Comparison of ENCODE assay signal across 11 cellular contexts in genomic region chr4:15378055-15378454, GRCh38. TPM values are rescaled to one million over a fixed set of nuclear protein-coding genes. Genes with fewer than 3 reads are reported as not detected.
A peak's percentile ranks its signal among the peaks of the same experiment; 100 is the strongest.
DNase-seq lines count a peak whose midpoint lies in the region; ATAC-seq, FAIRE-seq and TF ChIP-seq lines count a peak whose summit lies in the region.
"Had no signal": no experiment of that assay in that cellular context is flagged by ENCODE, and none has a peak within 500 bp of the region (broad histone marks: within the 10 kb centered on the region; RNA-seq: fewer than 3 reads in every experiment).

No MANE protein-coding gene starts in this region.

- no peak for TF ChIP-seq CTCF in smooth muscle cell (IDR thresholded peaks at IDR 0.05; ENCODE audit: borderline replicate concordance, insufficient read depth, poor library complexity, severe bottlenecking)

- 4% methylated on average over 1 of the region's 1 CpG for WGBS in smooth muscle cell (ENCODE audit: low lambda C conversion rate)

- no peaks in the 10 kb centered on the region for H3K79me2 ChIP-seq in smooth muscle cell (ENCODE audit: low read depth)

- no peak overlapping the region for H3K9ac ChIP-seq in smooth muscle cell (ENCODE audit: low read depth)

- no peaks in the 10 kb centered on the region for H3K36me3 ChIP-seq in smooth muscle cell (ENCODE audit: low read depth)
- H3K36me3 ChIP-seq: SJCRH30 had no signal

- peak overlapping the region; percentile 22 for H3K27ac ChIP-seq in smooth muscle cell (ENCODE audit: low read depth)
- H3K27ac ChIP-seq: SJCRH30, VCaP had no signal

- peak overlapping the region; percentile 35 for H3K4me2 ChIP-seq in smooth muscle cell

- ATAC-seq in HG03460 (IDR thresholded peaks at IDR 0.05; ENCODE audit: unreplicated experiment) = peak; percentile 57
- no peak for ATAC-seq in GM19035 (IDR thresholded peaks at IDR 0.05; ENCODE audit: unreplicated experiment)
- ATAC-seq: effector memory CD8-positive, alpha-beta T cell had no signal

- H3K4me3 ChIP-seq in smooth muscle cell = no peak overlapping the region
- H3K4me3 ChIP-seq: SJCRH30 had no signal

- no peaks in the 10 kb centered on the region for H4K20me1 ChIP-seq in smooth muscle cell (ENCODE audit: low read depth)

- peaks cover 8% of the 10 kb centered on the region for H3F3A ChIP-seq in smooth muscle cell (ENCODE audit: low read depth)

- no peaks in the 10 kb centered on the region for H3K27me3 ChIP-seq in smooth muscle cell (ENCODE audit: low read depth)
- H3K27me3 ChIP-seq: SJCRH30 had no signal

- peak; percentile 8 for FAIRE-seq in RCC 7860 (lab: Jason Lieb, UNC)
- FAIRE-seq in HTR-8/SVneo (lab: Jason Lieb, UNC) = no peak

- H3K4me1 ChIP-seq in smooth muscle cell (ENCODE audit: low read depth) = peaks cover 11% of the 10 kb centered on the region

- H2AFZ ChIP-seq in smooth muscle cell (ENCODE audit: low read depth) = no peak overlapping the region

- H3K9me3 ChIP-seq in smooth muscle cell (replicated peaks; ENCODE audit: low read depth) = no peaks in the 10 kb centered on the region
- H3K9me3 ChIP-seq: SJCRH30 had no signal

- DNase-seq in RCC 7860 (ENCODE audit: low spot score) (peak; percentile 14), fibroblast of peridontal ligament (ENCODE audit: extremely low read depth) (peak; percentile 63), smooth muscle cell (lab: John Stamatoyannopoulos, UW; ENCODE audit: unreplicated experiment) (no peak), HTR-8/SVneo (ENCODE audit: insufficient read length, low spot score) (no peak), CD1c-positive myeloid dendritic cell (ENCODE audit: extremely low spot score) (no peak), pons (ENCODE audit: low spot score) (no peak)
- DNase-seq: effector memory CD8-positive, alpha-beta T cell; SJCRH30 had no signal

RNA-seq across cellular contexts. Expression of gene C1QTNF7, which starts 49.8 kb away (rescaled TPM):
- 1.6 and 5.3 TPM in 2 replicates for total RNA-seq in smooth muscle cell
- 0.91 and 2.3 TPM in 2 replicates for polyA plus RNA-seq in smooth muscle cell
- total RNA-seq: SJCRH30 had no signal

Comparison
In these comparisons a context has a peak if more than half of its experiments do, and no peak if none do; other contexts are left out.
1. DNase-seq: peak in RCC 7860 (single experiment) and fibroblast of peridontal ligament (single experiment); none in smooth muscle cell (single experiment), HTR-8/SVneo (single experiment), CD1c-positive myeloid dendritic cell (single experiment) and pons (single experiment).